ENCODE assay signal across 7 cellular contexts in genomic region chr12:94263011-94263786, GRCh38.
DNase-seq lines count a peak whose midpoint lies in the region; ATAC-seq and FAIRE-seq lines count a peak whose summit lies in the region.

No MANE protein-coding gene starts in this region.

- H3K4me1 Mint-ChIP-seq in activated CD8-positive, alpha-beta memory T cell treated with anti-CD3 and anti-CD28 coated beads, Interleukin-2, amount 10 ng/mL, durations not matched to agents 7 days and 5 days, result peaks cover 26% of the 10 kb centered on the region

- peak overlapping the region; percentile 84 for H3K27ac Mint-ChIP-seq in activated CD8-positive, alpha-beta memory T cell treated with anti-CD3 and anti-CD28 coated beads, Interleukin-2, amount 10 ng/mL, durations not matched to agents 7 days and 5 days

- peak; percentile 27 for ATAC-seq in GM21360 (IDR thresholded peaks at IDR 0.05; ENCODE audit: unreplicated experiment)
- ATAC-seq in activated CD8-positive, alpha-beta memory T cell treated with anti-CD3 and anti-CD28 coated beads, Interleukin-2, amount 10 ng/mL, durations not matched to agents 7 days and 5 days, result peak; percentile 65

- H3K4me3 Mint-ChIP-seq in activated CD8-positive, alpha-beta memory T cell treated with anti-CD3 and anti-CD28 coated beads, Interleukin-2, amount 10 ng/mL, durations not matched to agents 7 days and 5 days, result peak overlapping the region; percentile 84

- FAIRE-seq in HTR-8/SVneo (lab: Jason Lieb, UNC), result no peak

- no peaks in the 10 kb centered on the region for H3K27me3 Mint-ChIP-seq in activated CD8-positive, alpha-beta memory T cell treated with anti-CD3 and anti-CD28 coated beads, Interleukin-2, amount 10 ng/mL, durations not matched to agents 7 days and 5 days

- H3K36me3 Mint-ChIP-seq in activated CD8-positive, alpha-beta memory T cell treated with anti-CD3 and anti-CD28 coated beads, Interleukin-2, amount 10 ng/mL, durations not matched to agents 7 days and 5 days, result peaks cover 26% of the 10 kb centered on the region

- DNase-seq in Kasumi-1 (lab: John Stamatoyannopoulos, UW) (peak; percentile 59 to 62), fibroblast of peridontal ligament (ENCODE audit: extremely low read depth) (peak; percentile 5), HTR-8/SVneo (ENCODE audit: insufficient read length, low spot score) (no peak), kidney glomerular epithelial cell (lab: John Stamatoyannopoulos, UW) (no peak)
- peak; percentile 71 for DNase-seq in activated CD8-positive, alpha-beta memory T cell treated with anti-CD3 and anti-CD28 coated beads, Interleukin-2, amount 10 ng/mL, durations not matched to agents 7 days and 5 days
- DNase-seq in stimulated activated CD4-positive, alpha-beta T cell treated with anti-CD3 and anti-CD28 coated beads, Interleukin-15, amount 100 ng/mL, for 24 hours, result peak; percentile 85

- CTCF ChIA-PET in activated CD8-positive, alpha-beta memory T cell treated with anti-CD3 and anti-CD28 coated beads, Interleukin-2, amount 10 ng/mL, durations not matched to agents 7 days and 5 days (lab: Charles Lee), result interaction anchor here (1.2 to 1.5 kb wide), 4 partner anchors 12 to 161 kb away, joined by 4 to 5 read pairs (median 4); no protein-coding TSS in a partner anchor

- no peaks in the 10 kb centered on the region for H3K9me3 Mint-ChIP-seq in activated CD8-positive, alpha-beta memory T cell treated with anti-CD3 and anti-CD28 coated beads, Interleukin-2, amount 10 ng/mL, durations not matched to agents 7 days and 5 days (ENCODE audit: low read depth)

Comparison
In these comparisons a context has a peak if more than half of its experiments do, and no peak if none do; other contexts are left out.
1. DNase-seq: peak in Kasumi-1 (2 of 2), activated CD8-positive, alpha-beta memory T cell treated with anti-CD3 and anti-CD28 coated beads, Interleukin-2, amount 10 ng/mL, durations not matched to agents 7 days and 5 days (single experiment), fibroblast of peridontal ligament (single experiment) and stimulated activated CD4-positive, alpha-beta T cell treated with anti-CD3 and anti-CD28 coated beads, Interleukin-15, amount 100 ng/mL, for 24 hours (single experiment); none in HTR-8/SVneo (single experiment) and kidney glomerular epithelial cell (single experiment).